In genomic region chr2:191617589-191617988, GRCh38 we compare ENCODE assay signal across 8 cellular contexts.
DNase-seq lines count a peak whose midpoint lies in the region; ATAC-seq lines count a peak whose summit lies in the region.

No MANE protein-coding gene starts in this region.

- no peak overlapping the region for H2AK5ac ChIP-seq in mesenchymal stem cell (ENCODE audit: low read length, severe bottlenecking)
- no peak overlapping the region for H2AK5ac ChIP-seq in trophoblast cell (ENCODE audit: low read length)

- H3K18ac ChIP-seq in mesenchymal stem cell (ENCODE audit: low read depth in 1 of 2, low read length in 2 of 2): no peak overlapping the region
- H3K18ac ChIP-seq in trophoblast cell (ENCODE audit: low read length): no peak overlapping the region

- H4K12ac ChIP-seq in trophoblast cell (ENCODE audit: low read depth, low read length): no peak overlapping the region

- H3K27ac Mint-ChIP-seq in T-cell: peak overlapping the region; percentile 91 to 99

- CTCF ChIA-PET in T-cell (lab: Charles Lee): interaction anchor here in 1 of 2 donors (0.5 to 3.0 kb wide), 13 partner anchors 9 to 545 kb away, joined by 3 to 18 read pairs (median 5); partner anchors contain the start of gene NABP1

- H2BK120ac ChIP-seq in mesenchymal stem cell (ENCODE audit: low read depth, low read length): no peak overlapping the region
- H2BK120ac ChIP-seq in trophoblast cell (ENCODE audit: insufficient read depth, low read length, poor library complexity): no peak overlapping the region

- ATAC-seq in GM19023 (IDR thresholded peaks at IDR 0.05; ENCODE audit: unreplicated experiment) (peak; percentile 83), HG02943 (IDR thresholded peaks at IDR 0.05; ENCODE audit: low read depth, unreplicated experiment) (peak; percentile 92), T-cell (replicated peaks in 1 of 4) (peak; percentile 86 to 96 (median 92)), esophagus mucosa (peak; percentile 39)

- H3K27ac ChIP-seq in mesenchymal stem cell (ENCODE audit: low read length, poor library complexity, severe bottlenecking) (no peak overlapping the region), trophoblast cell (ENCODE audit: low read depth, low read length) (no peak overlapping the region)

- H3K4me3 ChIP-seq in mesenchymal stem cell (ENCODE audit: insufficient read depth in 1 of 2, low read depth in 1 of 2, low read length in 2 of 2): no peak overlapping the region
- no peak overlapping the region for H3K4me3 ChIP-seq in trophoblast cell (ENCODE audit: low read depth, low read length)

- H3K79me1 ChIP-seq in mesenchymal stem cell (replicated peaks; ENCODE audit: low read length, poor library complexity, severe bottlenecking) (no peaks in the 10 kb centered on the region), trophoblast cell (ENCODE audit: low read length) (peaks cover 7% of the 10 kb centered on the region)

- 84% methylated on average over 3 of the region's 4 CpGs for WGBS in mesenchymal stem cell
- WGBS in trophoblast cell (ENCODE audit: extremely low coverage, insufficient coverage, insufficient read length): no CpG with 5 or more reads among the region's 4 CpGs

- H3K27me3 ChIP-seq in mesenchymal stem cell (ENCODE audit: control insufficient read depth in 1 of 2, insufficient read depth in 1 of 2, low read length in 2 of 2) (no peaks in the 10 kb centered on the region), trophoblast cell (ENCODE audit: insufficient read depth, low read length) (no peaks in the 10 kb centered on the region)

- H2AFZ ChIP-seq in mesenchymal stem cell (ENCODE audit: low read depth, low read length): no peak overlapping the region
- no peak overlapping the region for H2AFZ ChIP-seq in trophoblast cell (ENCODE audit: insufficient read depth, low read length, poor library complexity)

- H3K9me3 ChIP-seq in mesenchymal stem cell (ENCODE audit: control insufficient read depth, low read length) (no peaks in the 10 kb centered on the region), trophoblast cell (ENCODE audit: insufficient read depth, low read depth, low read length) (no peaks in the 10 kb centered on the region)

- H2BK12ac ChIP-seq in mesenchymal stem cell (ENCODE audit: low read length in 2 of 2): no peak overlapping the region
- H2BK12ac ChIP-seq in trophoblast cell (ENCODE audit: low read length): no peak overlapping the region

- H3K9ac ChIP-seq in mesenchymal stem cell (ENCODE audit: low read length) (no peak overlapping the region), trophoblast cell (ENCODE audit: low read length) (no peak overlapping the region)

- no peak overlapping the region for H4K91ac ChIP-seq in mesenchymal stem cell (ENCODE audit: low read length)
- no peak overlapping the region for H4K91ac ChIP-seq in trophoblast cell (ENCODE audit: low read depth, low read length)

- peaks cover 42 to 52% (median 49%) of the 10 kb centered on the region in 3 donors for H3K4me1 Mint-ChIP-seq in T-cell

- DNase-seq in T-cell (peak in 33 of 34 experiments; percentile 14 to 72 (median 45)), mesenchymal stem cell (no peak), NCI-H1417 (lab: John Stamatoyannopoulos, UW) (no peak), trophoblast cell (no peak), mucosa of gallbladder (ENCODE audit: low spot score) (no peak)

- no peak overlapping the region for H4K8ac ChIP-seq in mesenchymal stem cell (ENCODE audit: low read length)
- H4K8ac ChIP-seq in trophoblast cell (ENCODE audit: low read depth, low read length): no peak overlapping the region

- H3K23ac ChIP-seq in mesenchymal stem cell (ENCODE audit: low read length in 2 of 2) (no peak overlapping the region), trophoblast cell (ENCODE audit: low read length) (no peak overlapping the region)

- H3K4me2 ChIP-seq in mesenchymal stem cell (ENCODE audit: low read length, poor library complexity, severe bottlenecking) (no peak overlapping the region), trophoblast cell (ENCODE audit: low read length) (no peak overlapping the region)

- no peaks in the 10 kb centered on the region for H3K27me3 Mint-ChIP-seq in T-cell

- H3K4ac ChIP-seq in mesenchymal stem cell (ENCODE audit: low read depth in 1 of 2, low read length in 2 of 2): no peak overlapping the region
- H3K4ac ChIP-seq in trophoblast cell (ENCODE audit: low read depth, low read length): no peak overlapping the region

- H2BK15ac ChIP-seq in mesenchymal stem cell (ENCODE audit: low read depth, poor library complexity, severe bottlenecking): no peak overlapping the region

- no peaks in the 10 kb centered on the region for H3K4me1 ChIP-seq in mesenchymal stem cell (ENCODE audit: control insufficient read depth, insufficient read depth, low read depth, low read length)
- peaks cover 5 to 7% of the 10 kb centered on the region in 2 experiments for H3K4me1 ChIP-seq in trophoblast cell (ENCODE audit: control insufficient read depth in 1 of 2, insufficient read depth in 2 of 2, low read length in 2 of 2)

- POLR2A ChIA-PET in T-cell (lab: Charles Lee): interaction anchor here (0.6 to 2.4 kb wide), 11 partner anchors 9 to 65 kb away, joined by 3 to 48 read pairs (median 6); partner anchors contain the start of gene NABP1 (in 2 of the 2)

- H3K9me3 Mint-ChIP-seq in T-cell: no peaks in the 10 kb centered on the region

- H3K36me3 ChIP-seq in mesenchymal stem cell (ENCODE audit: control insufficient read depth in 1 of 2, insufficient read depth in 2 of 2, low read depth in 1 of 2, low read length in 2 of 2) (no peaks in the 10 kb centered on the region), trophoblast cell (ENCODE audit: control insufficient read depth in 1 of 2, insufficient read depth in 2 of 2, low read length in 2 of 2) (no peaks in the 10 kb centered on the region)

- H3K14ac ChIP-seq in mesenchymal stem cell (ENCODE audit: low read length in 2 of 2): no peak overlapping the region
- no peak overlapping the region for H3K14ac ChIP-seq in trophoblast cell (ENCODE audit: low read length)

- no peaks in the 10 kb centered on the region for H3K36me3 Mint-ChIP-seq in T-cell

- H3K79me2 ChIP-seq in trophoblast cell (ENCODE audit: control insufficient read depth, insufficient read depth, low read length, poor library complexity): no peaks in the 10 kb centered on the region

- H2BK5ac ChIP-seq in mesenchymal stem cell (ENCODE audit: low read depth, low read length, poor library complexity, severe bottlenecking) (no peak overlapping the region), trophoblast cell (ENCODE audit: low read depth, low read length, poor library complexity) (no peak overlapping the region)

- H3K4me3 Mint-ChIP-seq in T-cell: peak overlapping the region in 2 of 3 donors; percentile 6 to 15

Comparison
In these comparisons a context has a peak if more than half of its experiments do, and no peak if none do; other contexts are left out.
1. ATAC-seq: peak in every context shown above with its lines; median percentile 92 in HG02943; 92 in T-cell; 83 in GM19023; 39 in esophagus mucosa.
2. DNase-seq: peak in T-cell (33 of 34); none in mesenchymal stem cell (single experiment), NCI-H1417 (0 of 3), trophoblast cell (0 of 2) and mucosa of gallbladder (single experiment).